In genomic region chr22:21443735-21444421, GRCh38 we compare ENCODE assay signal across 15 cellular contexts. TPM values are rescaled to one million over a fixed set of nuclear protein-coding genes. Genes with fewer than 3 reads are reported as not detected.
DNase-seq lines count a peak whose midpoint lies in the region; ATAC-seq and TF ChIP-seq lines count a peak whose summit lies in the region.
"Had no signal": no experiment of that assay in that cellular context is flagged by ENCODE, and none has a peak within 500 bp of the region (broad histone marks: within the 10 kb centered on the region; RNA-seq: fewer than 3 reads in every experiment).

No MANE protein-coding gene starts in this region.

- H3K4me3 Mint-ChIP-seq in natural killer cell = no peak overlapping the region

- no peak for TF ChIP-seq CTCF in natural killer cell (IDR thresholded peaks at IDR 0.05)

- H3K27me3 Mint-ChIP-seq in natural killer cell (ENCODE audit: low read depth in 2 of 2) = no peaks in the 10 kb centered on the region
- H3K27me3 Mint-ChIP-seq: progenitor cell of endocrine pancreas had no signal

- no peaks in the 10 kb centered on the region for H3K4me1 Mint-ChIP-seq in natural killer cell

- ATAC-seq in natural killer cell (no peak), HG02885 (IDR thresholded peaks at IDR 0.05; ENCODE audit: poor library complexity, unreplicated experiment) (no peak), HG03280 (IDR thresholded peaks at IDR 0.05; ENCODE audit: unreplicated experiment) (no peak)
- ATAC-seq: SK-N-SH treated with all-trans-retinoic acid at 6 μM for 48 hours had no signal

- DNase-seq in activated effector memory CD4-positive, alpha-beta T cell treated with anti-CD3 and anti-CD28 coated beads, Interleukin-2, amount 50 U/mL, for 16 hours = peak; percentile 52
- no peak for DNase-seq in activated effector memory CD4-positive, alpha-beta T cell treated with Interleukin-2 at 50 U/mL for 16 hours
- DNase-seq in cardiac septum (ENCODE audit: low spot score) = peak; percentile 59
- peak; percentile 10 for DNase-seq in natural killer cell
- DNase-seq in ureter (ENCODE audit: low spot score) = peak; percentile 30
- no peak for DNase-seq in T-helper 1 cell
- DNase-seq: cerebellar nuclear complex, COR-L47, NCI-H187 treated with DMSO at 0.1 percent for 48 hours, NCI-H524 treated with DMSO at 0.1 percent for 48 hours, substantia nigra had no signal

- H3K27ac Mint-ChIP-seq in natural killer cell = no peak overlapping the region

- no peaks in the 10 kb centered on the region for H3K9me3 Mint-ChIP-seq in natural killer cell

- no peaks in the 10 kb centered on the region for H3K36me3 Mint-ChIP-seq in natural killer cell

- intact Hi-C loops in cardiac septum (cut with DNase I) (no loop called here), natural killer cell (cut with micrococcal nuclease) (no loop called here)

RNA-seq across cellular contexts. Expression of gene TMEM191C, which starts 23.3 kb away (rescaled TPM):
- total RNA-seq in cardiac septum = 1.7 TPM
- total RNA-seq in natural killer cell = 1 to 10 TPM; 2.1 to 3.4 (median 3.2) TPM
- total RNA-seq in ureter = 0.31 TPM

RNA-seq across cellular contexts. Expression of gene HIC2, which starts 26.7 kb away (rescaled TPM):
- total RNA-seq in cardiac septum = 1.9 TPM
- 10 to 100 TPM in 1 of 3 donors, 1 to 10 TPM in 2; 6.3 to 10.2 (median 7.7) TPM for total RNA-seq in natural killer cell
- 4.0 TPM for total RNA-seq in ureter

Comparison
In these comparisons a context has a peak if more than half of its experiments do, and no peak if none do; other contexts are left out.
1. DNase-seq: peak in activated effector memory CD4-positive, alpha-beta T cell treated with anti-CD3 and anti-CD28 coated beads, Interleukin-2, amount 50 U/mL, for 16 hours (single experiment), cardiac septum (single experiment), natural killer cell (single experiment) and ureter (single experiment); none in activated effector memory CD4-positive, alpha-beta T cell treated with Interleukin-2 at 50 U/mL for 16 hours (single experiment) and T-helper 1 cell (0 of 5).